ENCODE assay signal across 8 cellular contexts in genomic region chr1:206911064-206911663, GRCh38. TPM values are rescaled to one million over a fixed set of nuclear protein-coding genes. Genes with fewer than 3 reads are reported as not detected.
DNase-seq lines count a peak whose midpoint lies in the region; ATAC-seq and TF ChIP-seq lines count a peak whose summit lies in the region.

No MANE protein-coding gene starts in this region.

- no peak overlapping the region for H3K4me3 ChIP-seq in AG10803 (ENCODE audit: low read length)
- no peak overlapping the region for H3K4me3 ChIP-seq in heart right ventricle
- H3K4me3 ChIP-seq in gastrocnemius medialis = no peak overlapping the region

- in situ Hi-C loops in gastrocnemius medialis (cut with MboI; ENCODE audit: low sequenced_read_pairs in 4 of 4) = loop anchor here (5.0 to 10.0 kb wide), 7 partner anchors 46 to 279 kb away; partner anchors contain the start of genes IL20 (in 4 of the 4) and DYRK3 (in 2 of the 4)

- DNase-seq in AG10803 (ENCODE audit: low read depth) (peak; percentile 74), GM10248 (ENCODE audit: extremely low spot score) (peak; percentile 55), NCI-H2081 (lab: John Stamatoyannopoulos, UW) (peak; percentile 43 to 46), heart right ventricle (no peak), gastrocnemius medialis (peak; percentile 18 to 43)
- peak; percentile 58 for DNase-seq in activated CD8-positive, alpha-beta T cell treated with anti-CD3 and anti-CD28 coated beads for 36 hours

- no peaks in the 10 kb centered on the region for H3K9me3 Mint-ChIP-seq in activated CD8-positive, alpha-beta T cell treated with anti-CD3 and anti-CD28 coated beads for 36 hours

- H3K36me3 ChIP-seq in heart right ventricle (no peaks in the 10 kb centered on the region), gastrocnemius medialis (no peaks in the 10 kb centered on the region)

- H3K27ac ChIP-seq in heart right ventricle (no peak overlapping the region), gastrocnemius medialis (no peak overlapping the region)

- H3K36me3 Mint-ChIP-seq in activated CD8-positive, alpha-beta T cell treated with anti-CD3 and anti-CD28 coated beads for 36 hours (ENCODE audit: low read depth) = peaks cover 64% of the 10 kb centered on the region

- ATAC-seq in activated CD8-positive, alpha-beta T cell treated with anti-CD3 and anti-CD28 coated beads for 36 hours = peak; percentile 56
- ATAC-seq in heart right ventricle (peak in 5 of 8 donors; percentile 34 to 74 (median 55)), gastrocnemius medialis (peak; percentile 60 to 63), GM18511 (IDR thresholded peaks at IDR 0.05; ENCODE audit: unreplicated experiment) (no peak), GM19324 (IDR thresholded peaks at IDR 0.05; ENCODE audit: low FRiP score, unreplicated experiment) (no peak)

- H3K4me3 Mint-ChIP-seq in activated CD8-positive, alpha-beta T cell treated with anti-CD3 and anti-CD28 coated beads for 36 hours = no peak overlapping the region

- H3K4me1 ChIP-seq in heart right ventricle (peaks cover 4 to 29% (median 6%) of the 10 kb centered on the region in 9 donors), gastrocnemius medialis (peaks cover 20 to 23% of the 10 kb centered on the region in 2 donors)

- 0% methylated on average over 1 of the region's 1 CpG for WGBS in heart right ventricle, 2 donors

- POLR2A ChIA-PET in GM10248 (lab: Yijun Ruan, JAX) = no interaction called here
- POLR2A ChIA-PET in activated CD8-positive, alpha-beta T cell treated with anti-CD3 and anti-CD28 coated beads for 36 hours (lab: Charles Lee) = interaction anchor here (0.8 to 1.4 kb wide), 3 partner anchors 101 to 171 kb away, joined by 3 read pairs; no protein-coding TSS in a partner anchor

- TF ChIP-seq CTCF in AG10803 (conservative IDR thresholded peaks at IDR 0.05; ENCODE audit: low read length) (peak; percentile 80), GM10248 (IDR thresholded peaks at IDR 0.05; ENCODE audit: control extremely low read depth, extremely low read depth, low read depth, missing control alignments) (peak; percentile 62), heart right ventricle (IDR thresholded peaks at IDR 0.05) (peak; percentile 72 to 95 (median 89)), gastrocnemius medialis (IDR thresholded peaks at IDR 0.05 in 4 of 5, conservative IDR thresholded peaks at IDR 0.05 in 1 of 5) (peak; percentile 65 to 90 (median 76))
- TF ChIP-seq CTCF in activated CD8-positive, alpha-beta T cell treated with anti-CD3 and anti-CD28 coated beads for 36 hours (IDR thresholded peaks at IDR 0.05) = peak; percentile 85

- H3K27me3 ChIP-seq in heart right ventricle = peaks cover 0 to 37% (median 14%) of the 10 kb centered on the region in 7 donors
- H3K27me3 ChIP-seq in gastrocnemius medialis = peaks cover 0 to 4% (median 0%) of the 10 kb centered on the region in 3 donors

- no peak overlapping the region for H3K27ac Mint-ChIP-seq in activated CD8-positive, alpha-beta T cell treated with anti-CD3 and anti-CD28 coated beads for 36 hours

- peaks cover 85% of the 10 kb centered on the region for H3K4me1 Mint-ChIP-seq in activated CD8-positive, alpha-beta T cell treated with anti-CD3 and anti-CD28 coated beads for 36 hours (ENCODE audit: low read depth)

- no peak for TF ChIP-seq POLR2A in gastrocnemius medialis (IDR thresholded peaks at IDR 0.05)

- no peaks in the 10 kb centered on the region for H3K27me3 Mint-ChIP-seq in activated CD8-positive, alpha-beta T cell treated with anti-CD3 and anti-CD28 coated beads for 36 hours

- CTCF ChIA-PET in GM10248 (lab: Yijun Ruan, JAX) = interaction anchor here (0.7 to 12.9 kb wide), 45 partner anchors 9 to 589 kb away, joined by 3 to 307 read pairs (median 8); partner anchors contain the start of genes FCAMR, FCMR, IL20 and IL24
- CTCF ChIA-PET in activated CD8-positive, alpha-beta T cell treated with anti-CD3 and anti-CD28 coated beads for 36 hours (lab: Charles Lee) = interaction anchor here (0.7 to 12.9 kb wide), 52 partner anchors 10 to 421 kb away, joined by 3 to 289 read pairs (median 12); partner anchors contain the start of genes DYRK3, FCMR, IL10 and IL19

- intact Hi-C loops in activated CD8-positive, alpha-beta T cell treated with anti-CD3 and anti-CD28 coated beads for 36 hours (cut with micrococcal nuclease) = loop anchor here (5.0 kb wide), 1 partner anchor 174 kb away; no protein-coding TSS in a partner anchor
- intact Hi-C loops in heart right ventricle (cut with DNase I) (loop anchor here (1.0 to 10.0 kb wide), 17 partner anchors 44 to 426 kb away; partner anchors contain the start of gene IL20 (in 6 of the 10)), gastrocnemius medialis (cut with DNase I; ENCODE audit: low total_unique reads) (loop anchor here (1.0 to 10.0 kb wide), 2 partner anchors 106 to 253 kb away; no protein-coding TSS in a partner anchor)

- H3K9me3 ChIP-seq in heart right ventricle = no peaks in the 10 kb centered on the region
- no peaks in the 10 kb centered on the region for H3K9me3 ChIP-seq in gastrocnemius medialis

RNA-seq across cellular contexts. Expression of gene FCMR, which starts 10.6 kb away (rescaled TPM):
- total RNA-seq in activated CD8-positive, alpha-beta T cell treated with anti-CD3 and anti-CD28 coated beads for 36 hours = 10 to 100 TPM; 49.4 to 51.7 TPM
- total RNA-seq in heart right ventricle (10 to 100 TPM in 1 of 10 donors, 1 to 10 TPM in 9; 1.3 to 13.4 (median 3.7) TPM), gastrocnemius medialis (10 to 100 TPM in 1 of 4 donors, 1 to 10 TPM in 3; 2.1 to 10.2 (median 4.7) TPM)
- 1 to 10 TPM in 1 of 2 donors, under 1 TPM in 1; 0.37 to 2.8 TPM for polyA plus RNA-seq in heart right ventricle

RNA-seq across cellular contexts. Expression of gene IL24, which starts 13.9 kb away (rescaled TPM):
- under 1 TPM; 0.54 to 0.81 TPM for total RNA-seq in activated CD8-positive, alpha-beta T cell treated with anti-CD3 and anti-CD28 coated beads for 36 hours
- not detected for total RNA-seq in heart right ventricle
- under 1 TPM in 1 of 2 donors, not detected in 1; 0.26 TPM for polyA plus RNA-seq in heart right ventricle
- not detected for total RNA-seq in gastrocnemius medialis

RNA-seq across cellular contexts. Expression of gene PIGR, which starts 35.1 kb away (rescaled TPM):
- total RNA-seq in activated CD8-positive, alpha-beta T cell treated with anti-CD3 and anti-CD28 coated beads for 36 hours = under 1 TPM in 1 of 2 experiments, not detected in 1; 0.07 TPM
- total RNA-seq in heart right ventricle (under 1 TPM in 2 of 10 donors, not detected in 8; 0.10 to 0.11 TPM), gastrocnemius medialis (10 to 100 TPM in 1 of 4 donors, under 1 TPM in 2, not detected in 1; 0.10 to 28.4 (median 0.11) TPM)
- polyA plus RNA-seq in heart right ventricle = under 1 TPM in 1 of 2 donors, not detected in 1; 0.01 TPM

RNA-seq across cellular contexts. Expression of gene IL20, which starts 45.7 kb away (rescaled TPM):
- not detected for total RNA-seq in activated CD8-positive, alpha-beta T cell treated with anti-CD3 and anti-CD28 coated beads for 36 hours
- not detected for total RNA-seq in heart right ventricle
- polyA plus RNA-seq in heart right ventricle = not detected
- not detected for total RNA-seq in gastrocnemius medialis

RNA-seq across cellular contexts. Expression of gene FCAMR, which starts 59.1 kb away (rescaled TPM):
- total RNA-seq in activated CD8-positive, alpha-beta T cell treated with anti-CD3 and anti-CD28 coated beads for 36 hours = not detected
- total RNA-seq in heart right ventricle (not detected), gastrocnemius medialis (not detected)
- not detected for polyA plus RNA-seq in heart right ventricle

Comparison
In these comparisons a context has a peak if more than half of its experiments do, and no peak if none do; other contexts are left out.
1. DNase-seq: peak in AG10803 (single experiment), GM10248 (single experiment), NCI-H2081 (2 of 2), activated CD8-positive, alpha-beta T cell treated with anti-CD3 and anti-CD28 coated beads for 36 hours (single experiment) and gastrocnemius medialis (2 of 2); none in heart right ventricle (0 of 2).
2. ATAC-seq: peak in activated CD8-positive, alpha-beta T cell treated with anti-CD3 and anti-CD28 coated beads for 36 hours (single experiment), heart right ventricle (5 of 8) and gastrocnemius medialis (2 of 2); none in GM18511 (single experiment) and GM19324 (single experiment).
3. Peak in every context shown above with its lines, with median percentiles within 50 percentile points of each other: CTCF ChIP-seq.